8 cellular contexts compared by ENCODE assay signal in genomic region chr9:2241875-2242741, GRCh38.
DNase-seq lines count a peak whose midpoint lies in the region; ATAC-seq and TF ChIP-seq lines count a peak whose summit lies in the region.

No MANE protein-coding gene starts in this region.

- no peak overlapping the region for H3K27ac Mint-ChIP-seq in activated CD4-positive, alpha-beta memory T cell treated with anti-CD3 and anti-CD28 coated beads for 36 hours
- peak overlapping the region; percentile 93 for H3K27ac Mint-ChIP-seq in endodermal cell

- peaks cover 17% of the 10 kb centered on the region for H3K36me3 ChIP-seq in endodermal cell (ENCODE audit: control insufficient read depth, insufficient read depth, low read length)
- H3K36me3 ChIP-seq in mesenchymal stem cell (ENCODE audit: control insufficient read depth in 1 of 2, insufficient read depth in 2 of 2, low read depth in 1 of 2, low read length in 2 of 2), result no peaks in the 10 kb centered on the region

- DNase-seq in C1 segment of cervical spinal cord (lab: John Stamatoyannopoulos, UW) (peak; percentile 46 to 92 (median 82)), NCI-H524 treated with DMSO at 0.1 percent for 48 hours (lab: John Stamatoyannopoulos, UW) (peak; percentile 47), endodermal cell (peak; percentile 97), mesenchymal stem cell (peak; percentile 91)
- peak; percentile 77 for DNase-seq in activated CD4-positive, alpha-beta memory T cell treated with anti-CD3 and anti-CD28 coated beads for 36 hours
- DNase-seq in stimulated activated CD8-positive, alpha-beta memory T cell treated with anti-CD3 and anti-CD28 coated beads, Interleukin-12 subunit alpha, Interleukin-12 subunit beta, amount 100 ng/mL, for 24 hours (ENCODE audit: extremely low read depth), result peak; percentile 26

- peak overlapping the region; percentile 67 for H3K4me2 ChIP-seq in mesenchymal stem cell (ENCODE audit: low read length, poor library complexity, severe bottlenecking)

- peaks cover 4% of the 10 kb centered on the region for H3K9me3 Mint-ChIP-seq in activated CD4-positive, alpha-beta memory T cell treated with anti-CD3 and anti-CD28 coated beads for 36 hours
- peaks cover 6% of the 10 kb centered on the region for H3K9me3 Mint-ChIP-seq in endodermal cell

- H3K4ac ChIP-seq in mesenchymal stem cell (ENCODE audit: low read depth in 1 of 2, low read length in 2 of 2), result peak overlapping the region in 1 of 2 experiments; percentile 24

- no peak overlapping the region for H2BK120ac ChIP-seq in mesenchymal stem cell (ENCODE audit: low read depth, low read length)

- H2BK12ac ChIP-seq in mesenchymal stem cell (ENCODE audit: low read length in 2 of 2), result peak overlapping the region in 1 of 2 experiments; percentile 68

- H3K14ac ChIP-seq in mesenchymal stem cell (ENCODE audit: low read length in 2 of 2), result peak overlapping the region in 1 of 2 experiments; percentile 47

- WGBS in endodermal cell (ENCODE audit: insufficient coverage in 1 of 2, insufficient read length in 1 of 2), 2 experiments, result 4 to 16% methylated on average over 15 to 38 of the region's 38 CpGs
- 7% methylated on average over 38 of the region's 38 CpGs for WGBS in mesenchymal stem cell

- H3K4me1 ChIP-seq in endodermal cell (ENCODE audit: control insufficient read depth, insufficient read depth, low read length) (peaks cover 3% of the 10 kb centered on the region), mesenchymal stem cell (ENCODE audit: control insufficient read depth, insufficient read depth, low read depth, low read length) (peaks cover 7% of the 10 kb centered on the region)

- TF ChIP-seq CTCF in endodermal cell (conservative IDR thresholded peaks at IDR 0.05), result peak; percentile 46

- H3K79me1 ChIP-seq in mesenchymal stem cell (replicated peaks; ENCODE audit: low read length, poor library complexity, severe bottlenecking), result no peaks in the 10 kb centered on the region

- ATAC-seq in GM19395 (IDR thresholded peaks at IDR 0.05; ENCODE audit: unreplicated experiment), result peak; percentile 94
- ATAC-seq in HG03469 (IDR thresholded peaks at IDR 0.05; ENCODE audit: unreplicated experiment), result peak; percentile 85

- peaks cover 2% of the 10 kb centered on the region for H3K36me3 Mint-ChIP-seq in activated CD4-positive, alpha-beta memory T cell treated with anti-CD3 and anti-CD28 coated beads for 36 hours
- H3K36me3 Mint-ChIP-seq in endodermal cell (ENCODE audit: low read depth), result peaks cover 27% of the 10 kb centered on the region

- intact Hi-C loops in activated CD4-positive, alpha-beta memory T cell treated with anti-CD3 and anti-CD28 coated beads for 36 hours (cut with micrococcal nuclease), result loop anchor here (5.0 kb wide), 2 partner anchors 85 to 600 kb away; partner anchors contain the start of gene PUM3

- H3K4me1 Mint-ChIP-seq in activated CD4-positive, alpha-beta memory T cell treated with anti-CD3 and anti-CD28 coated beads for 36 hours (ENCODE audit: low read depth), result peaks cover 14% of the 10 kb centered on the region
- H3K4me1 Mint-ChIP-seq in endodermal cell, result peaks cover 41% of the 10 kb centered on the region

- peak overlapping the region; percentile 64 for H4K91ac ChIP-seq in mesenchymal stem cell (ENCODE audit: low read length)

- POLR2A ChIA-PET in activated CD4-positive, alpha-beta memory T cell treated with anti-CD3 and anti-CD28 coated beads for 36 hours (lab: Charles Lee), result interaction anchor here (1.0 kb wide), 1 partner anchor 8 kb away, joined by 3 read pairs; no protein-coding TSS in a partner anchor

- no peaks in the 10 kb centered on the region for H3K27me3 ChIP-seq in endodermal cell (ENCODE audit: control insufficient read depth, insufficient read depth, low read length, poor library complexity, severe bottlenecking)
- H3K27me3 ChIP-seq in mesenchymal stem cell (ENCODE audit: control insufficient read depth in 1 of 2, insufficient read depth in 1 of 2, low read length in 2 of 2), result peaks cover 0 to 5% of the 10 kb centered on the region in 2 experiments

- H2BK15ac ChIP-seq in mesenchymal stem cell (ENCODE audit: low read depth, poor library complexity, severe bottlenecking), result no peak overlapping the region

- peaks cover 9% of the 10 kb centered on the region for H3K27me3 Mint-ChIP-seq in activated CD4-positive, alpha-beta memory T cell treated with anti-CD3 and anti-CD28 coated beads for 36 hours
- no peaks in the 10 kb centered on the region for H3K27me3 Mint-ChIP-seq in endodermal cell (ENCODE audit: insufficient read depth)

- peaks cover 21% of the 10 kb centered on the region for H3K9me3 ChIP-seq in endodermal cell (ENCODE audit: control insufficient read depth, low read length)
- peaks cover 6% of the 10 kb centered on the region for H3K9me3 ChIP-seq in mesenchymal stem cell (ENCODE audit: control insufficient read depth, low read length)

- peak overlapping the region; percentile 75 for H3K4me3 ChIP-seq in endodermal cell (ENCODE audit: low read length)
- peak overlapping the region; percentile 34 to 79 for H3K4me3 ChIP-seq in mesenchymal stem cell (ENCODE audit: insufficient read depth in 1 of 2, low read depth in 1 of 2, low read length in 2 of 2)

- H3K9ac ChIP-seq in endodermal cell (ENCODE audit: extremely low read depth, low read length, poor library complexity, severe bottlenecking) (peak overlapping the region; percentile 35), mesenchymal stem cell (ENCODE audit: low read length) (peak overlapping the region; percentile 72)

- peak overlapping the region; percentile 67 to 75 for H3K18ac ChIP-seq in mesenchymal stem cell (ENCODE audit: low read depth in 1 of 2, low read length in 2 of 2)

- peak overlapping the region; percentile 97 for H3K27ac ChIP-seq in endodermal cell (ENCODE audit: low read depth, low read length)
- peak overlapping the region; percentile 75 for H3K27ac ChIP-seq in mesenchymal stem cell (ENCODE audit: low read length, poor library complexity, severe bottlenecking)

- peak overlapping the region; percentile 68 for H2AFZ ChIP-seq in mesenchymal stem cell (ENCODE audit: low read depth, low read length)

- H3K23ac ChIP-seq in mesenchymal stem cell (ENCODE audit: low read length in 2 of 2), result no peak overlapping the region

- peak overlapping the region; percentile 72 for H3K4me3 Mint-ChIP-seq in activated CD4-positive, alpha-beta memory T cell treated with anti-CD3 and anti-CD28 coated beads for 36 hours
- H3K4me3 Mint-ChIP-seq in endodermal cell, result peak overlapping the region; percentile 60

- no peak overlapping the region for H2AK5ac ChIP-seq in mesenchymal stem cell (ENCODE audit: low read length, severe bottlenecking)

- H2BK5ac ChIP-seq in mesenchymal stem cell (ENCODE audit: low read depth, low read length, poor library complexity, severe bottlenecking), result peak overlapping the region; percentile 11

- CTCF ChIA-PET in activated CD4-positive, alpha-beta memory T cell treated with anti-CD3 and anti-CD28 coated beads for 36 hours (lab: Charles Lee), result no interaction called here

- peak overlapping the region; percentile 75 for H4K8ac ChIP-seq in mesenchymal stem cell (ENCODE audit: low read length)

Comparison
In these comparisons a context has a peak if more than half of its experiments do, and no peak if none do; other contexts are left out.
1. Peak in every context shown above with its lines: DNase-seq, ATAC-seq, H3K4me3 ChIP-seq and H3K27ac ChIP-seq.
2. DNase-seq: peak in every context shown above with its lines; median percentile 97 in endodermal cell; 91 in mesenchymal stem cell; 82 in C1 segment of cervical spinal cord; 77 in activated CD4-positive, alpha-beta memory T cell treated with anti-CD3 and anti-CD28 coated beads for 36 hours; 47 in NCI-H524 treated with DMSO at 0.1 percent for 48 hours; 26 in stimulated activated CD8-positive, alpha-beta memory T cell treated with anti-CD3 and anti-CD28 coated beads, Interleukin-12 subunit alpha, Interleukin-12 subunit beta, amount 100 ng/mL, for 24 hours.